Comparison of ENCODE assay signal across 28 cellular contexts in the genomic region with DNA sequence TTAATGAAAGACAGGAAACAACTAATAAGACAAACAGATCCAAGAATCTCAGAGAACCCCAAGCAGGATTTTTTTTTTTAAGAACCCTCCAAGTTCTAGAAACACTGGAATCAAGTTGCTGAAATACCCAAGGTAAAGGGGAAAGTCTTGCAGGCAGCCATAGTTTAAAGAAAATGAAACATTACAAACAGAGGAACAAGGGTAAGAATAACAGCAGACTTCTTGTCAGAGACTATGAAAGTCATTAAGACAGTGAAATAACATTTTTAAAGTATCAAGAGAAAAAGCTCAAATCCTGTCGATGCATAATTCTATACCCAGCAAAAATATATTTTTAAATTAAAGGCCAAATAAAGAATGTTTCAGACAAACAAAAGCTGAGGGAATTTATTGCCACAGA.
"Had no signal": no experiment of that assay in that cellular context is flagged by ENCODE, and none has a peak within 500 bp of the region (broad histone marks: within the 10 kb centered on the region; RNA-seq: fewer than 3 reads in every experiment).

No MANE protein-coding gene starts in this region.

- H3K27me3 ChIP-seq: neutrophil, pancreas, spleen, stomach, thyroid gland, tibial nerve, upper lobe of left lung, vagina had no signal

- H3K36me3 ChIP-seq: neutrophil, pancreas, thoracic aorta, thyroid gland, upper lobe of left lung, vagina had no signal

- H3K4me3 ChIP-seq: pancreas, psoas muscle, skin epidermis, smooth muscle cell, spleen, stomach, thoracic aorta, thyroid gland, tibial nerve, upper lobe of left lung, vagina had no signal

- ATAC-seq: naive thymus-derived CD8-positive, alpha-beta T cell; natural killer cell treated with Interleukin-12 subunit alpha and Interleukin-12 subunit beta and Interleukin-15 and Interleukin-18, amount 100 ng/mL, for 72 hours; pancreas; psoas muscle; right cardiac atrium; sciatic nerve; stimulated activated naive B cell treated with anti-CD40 and anti-IgM and Interleukin-4, amounts not matched to agents 10 μg/mL and 1 μg/mL and 100 μg/mL, for 72 hours had no signal

- DNase-seq: naive thymus-derived CD8-positive, alpha-beta T cell; nephron progenitor cell; nucleus accumbens; pancreas; psoas muscle; right cardiac atrium; spleen; stimulated activated CD4-positive, alpha-beta T cell treated with anti-CD3 and anti-CD28 coated beads, Interleukin-12 subunit alpha, Interleukin-12 subunit beta, amount 100 ng/mL, for 4 hours; stimulated activated CD4-positive, alpha-beta T cell treated with anti-CD3 and anti-CD28 coated beads, Interleukin-1b, Interleukin-23, amount 100 ng/mL, for 48 hours; stimulated activated CD4-positive, alpha-beta T cell treated with anti-CD3 and anti-CD28 coated beads, Interleukin-4, amount 100 ng/mL, for 1 hour; stimulated activated CD4-positive, alpha-beta T cell treated with anti-CD3 and anti-CD28 coated beads, Interleukin-4, amount 100 ng/mL, for 4 hours; stimulated activated CD8-positive, alpha-beta memory T cell treated with anti-CD3 and anti-CD28 coated beads, Interleukin-4, amount 100 ng/mL, for 48 hours; stimulated activated naive B cell treated with anti-CD40 and anti-IgM and Interleukin-4, amounts not matched to agents 10 μg/mL and 1 μg/mL and 100 μg/mL, for 72 hours; stimulated activated naive CD4-positive, alpha-beta T cell treated with Interleukin-2 at 50 U/mL for 16 hours; stomach; thyroid gland; trophoblast cell; upper lobe of left lung had no signal

- H3K27ac ChIP-seq: neutrophil, pancreas, psoas muscle, skin epidermis, spleen, stomach, thoracic aorta, thyroid gland, tibial nerve, upper lobe of left lung, vagina had no signal

- H3K27ac Mint-ChIP-seq: naive thymus-derived CD8-positive, alpha-beta T cell; natural killer cell treated with Interleukin-12 subunit alpha and Interleukin-12 subunit beta and Interleukin-15 and Interleukin-18, amount 100 ng/mL, for 72 hours; nephron progenitor cell; stimulated activated naive B cell treated with anti-CD40 and anti-IgM and Interleukin-4, amounts not matched to agents 10 μg/mL and 1 μg/mL and 100 μg/mL, for 72 hours; stimulated activated naive CD8-positive, alpha-beta T cell treated with anti-CD3 and anti-CD28 coated beads, Interleukin-15, Interleukin-2, amounts not matched to agents 100 ng/mL and 50 ng/mL, for 24 hours had no signal

- H3K4me1 Mint-ChIP-seq: stimulated activated naive B cell treated with anti-CD40 and anti-IgM and Interleukin-4, amounts not matched to agents 10 μg/mL and 1 μg/mL and 100 μg/mL, for 72 hours had no signal

- H3K4me1 ChIP-seq: pancreas, psoas muscle, stomach, tibial nerve, upper lobe of left lung, vagina had no signal

- H3K4me2 ChIP-seq: smooth muscle cell had no signal

- H3K9me3 ChIP-seq: neutrophil, pancreas, thyroid gland had no signal

- H3K4me3 Mint-ChIP-seq: naive thymus-derived CD8-positive, alpha-beta T cell; natural killer cell treated with Interleukin-12 subunit alpha and Interleukin-12 subunit beta and Interleukin-15 and Interleukin-18, amount 100 ng/mL, for 72 hours; nephron progenitor cell; neural crest cell; stimulated activated naive B cell treated with anti-CD40 and anti-IgM and Interleukin-4, amounts not matched to agents 10 μg/mL and 1 μg/mL and 100 μg/mL, for 72 hours; stimulated activated naive CD8-positive, alpha-beta T cell treated with anti-CD3 and anti-CD28 coated beads, Interleukin-15, Interleukin-2, amounts not matched to agents 100 ng/mL and 50 ng/mL, for 24 hours had no signal
